Comparison of ENCODE assay signal across 12 cellular contexts in genomic region chr3:152291649-152292066, GRCh38. TPM values are rescaled to one million over a fixed set of nuclear protein-coding genes. Genes with fewer than 3 reads are reported as not detected.
DNase-seq lines count a peak whose midpoint lies in the region; ATAC-seq and TF ChIP-seq lines count a peak whose summit lies in the region.
"Had no signal": no experiment of that assay in that cellular context is flagged by ENCODE, and none has a peak within 500 bp of the region (broad histone marks: within the 10 kb centered on the region; RNA-seq: fewer than 3 reads in every experiment).

No MANE protein-coding gene starts in this region.

- intact Hi-C loops in CD14-positive monocyte (cut with micrococcal nuclease): loop anchor here in 1 of 2 donors (10.0 kb wide), 1 partner anchor 47 kb away; no protein-coding TSS in a partner anchor
- intact Hi-C loops in activated CD8-positive, alpha-beta T cell treated with anti-CD3 and anti-CD28 coated beads for 36 hours (cut with micrococcal nuclease): loop anchor here (10.0 kb wide), 1 partner anchor 153 kb away; no protein-coding TSS in a partner anchor

- H3K27ac Mint-ChIP-seq in CD14-positive monocyte (peak overlapping the region; percentile 7 to 76 (median 50)), memory B cell (peak overlapping the region; percentile 83)
- H3K27ac Mint-ChIP-seq in activated CD8-positive, alpha-beta T cell treated with anti-CD3 and anti-CD28 coated beads for 36 hours: peak overlapping the region; percentile 86

- H3K9me3 Mint-ChIP-seq in CD14-positive monocyte (no peaks in the 10 kb centered on the region), memory B cell (no peaks in the 10 kb centered on the region)
- H3K9me3 Mint-ChIP-seq in activated CD8-positive, alpha-beta T cell treated with anti-CD3 and anti-CD28 coated beads for 36 hours: no peaks in the 10 kb centered on the region

- H3K4me1 Mint-ChIP-seq in CD14-positive monocyte (peaks cover 63% of the 10 kb centered on the region), memory B cell (peaks cover 60% of the 10 kb centered on the region)
- peaks cover 80% of the 10 kb centered on the region for H3K4me1 Mint-ChIP-seq in activated CD8-positive, alpha-beta T cell treated with anti-CD3 and anti-CD28 coated beads for 36 hours (ENCODE audit: low read depth)

- TF ChIP-seq CTCF in CD14-positive monocyte (IDR thresholded peaks at IDR 0.05): no peak
- no peak for TF ChIP-seq CTCF in activated CD8-positive, alpha-beta T cell treated with anti-CD3 and anti-CD28 coated beads for 36 hours (IDR thresholded peaks at IDR 0.05)

- ATAC-seq in activated CD8-positive, alpha-beta T cell treated with anti-CD3 and anti-CD28 coated beads for 36 hours: peak; percentile 65
- peak; percentile 36 for ATAC-seq in memory B cell (ENCODE audit: low read depth)
- ATAC-seq in GM19023 (IDR thresholded peaks at IDR 0.05; ENCODE audit: unreplicated experiment): no peak

- DNase-seq in CD14-positive monocyte (ENCODE audit: low spot score): no peak
- peak; percentile 34 for DNase-seq in H4 (ENCODE audit: low spot score)
- no peak for DNase-seq in activated CD8-positive, alpha-beta T cell treated with anti-CD3 and anti-CD28 coated beads for 36 hours
- no peak for DNase-seq in memory B cell (ENCODE audit: low spot score in 2 of 2)
- DNase-seq in DMS53 (lab: John Stamatoyannopoulos, UW): no peak
- no peak for DNase-seq in pons (ENCODE audit: low spot score)
- DNase-seq in stimulated activated naive CD4-positive, alpha-beta T cell (lab: John Stamatoyannopoulos, UW): no peak
- DNase-seq: activated gamma-delta T cell, GOT3, NCI-H2107, Peyer's patch had no signal

- H3K27me3 Mint-ChIP-seq in CD14-positive monocyte (ENCODE audit: low read depth in 3 of 3) (no peaks in the 10 kb centered on the region), memory B cell (no peaks in the 10 kb centered on the region)
- no peaks in the 10 kb centered on the region for H3K27me3 Mint-ChIP-seq in activated CD8-positive, alpha-beta T cell treated with anti-CD3 and anti-CD28 coated beads for 36 hours

- H3K4me3 Mint-ChIP-seq in CD14-positive monocyte (no peak overlapping the region), memory B cell (peak overlapping the region; percentile 30)
- peak overlapping the region; percentile 25 for H3K4me3 Mint-ChIP-seq in activated CD8-positive, alpha-beta T cell treated with anti-CD3 and anti-CD28 coated beads for 36 hours

- CTCF ChIA-PET in activated CD8-positive, alpha-beta T cell treated with anti-CD3 and anti-CD28 coated beads for 36 hours (lab: Charles Lee): interaction anchor here (1.1 to 2.0 kb wide), 2 partner anchors 9 to 10 kb away, joined by 3 to 8 read pairs; no protein-coding TSS in a partner anchor

- POLR2A ChIA-PET in activated CD8-positive, alpha-beta T cell treated with anti-CD3 and anti-CD28 coated beads for 36 hours (lab: Charles Lee): interaction anchor here (1.4 to 2.0 kb wide), 2 partner anchors 11 to 49 kb away, joined by 3 to 9 read pairs; no protein-coding TSS in a partner anchor

- peaks cover 0 to 2% of the 10 kb centered on the region in 2 donors for H3K36me3 Mint-ChIP-seq in CD14-positive monocyte
- peaks cover 27% of the 10 kb centered on the region for H3K36me3 Mint-ChIP-seq in activated CD8-positive, alpha-beta T cell treated with anti-CD3 and anti-CD28 coated beads for 36 hours (ENCODE audit: low read depth)
- H3K36me3 Mint-ChIP-seq in memory B cell: peaks cover 7% of the 10 kb centered on the region

RNA-seq across cellular contexts. Expression of gene MBNL1, which starts 22.9 kb away (rescaled TPM):
- polyA plus RNA-seq in CD14-positive monocyte: 100 to 1,000 TPM; 191 to 204 TPM
- 87.0 and 153 TPM in 2 replicates for total RNA-seq in H4 (2014; rRNA removed; shearing (Covaris generic))
- 100 to 1,000 TPM; 341 to 360 TPM for total RNA-seq in activated CD8-positive, alpha-beta T cell treated with anti-CD3 and anti-CD28 coated beads for 36 hours

Comparison
In these comparisons a context has a peak if more than half of its experiments do, and no peak if none do; other contexts are left out.
1. H3K4me3 Mint-ChIP-seq: peak in activated CD8-positive, alpha-beta T cell treated with anti-CD3 and anti-CD28 coated beads for 36 hours (single experiment) and memory B cell (single experiment); none in CD14-positive monocyte (0 of 2).
2. Peak in every context shown above with its lines, with median percentiles within 50 percentile points of each other: H3K27ac Mint-ChIP-seq.